1 cellular context compared by ENCODE assay signal in the genomic region with DNA sequence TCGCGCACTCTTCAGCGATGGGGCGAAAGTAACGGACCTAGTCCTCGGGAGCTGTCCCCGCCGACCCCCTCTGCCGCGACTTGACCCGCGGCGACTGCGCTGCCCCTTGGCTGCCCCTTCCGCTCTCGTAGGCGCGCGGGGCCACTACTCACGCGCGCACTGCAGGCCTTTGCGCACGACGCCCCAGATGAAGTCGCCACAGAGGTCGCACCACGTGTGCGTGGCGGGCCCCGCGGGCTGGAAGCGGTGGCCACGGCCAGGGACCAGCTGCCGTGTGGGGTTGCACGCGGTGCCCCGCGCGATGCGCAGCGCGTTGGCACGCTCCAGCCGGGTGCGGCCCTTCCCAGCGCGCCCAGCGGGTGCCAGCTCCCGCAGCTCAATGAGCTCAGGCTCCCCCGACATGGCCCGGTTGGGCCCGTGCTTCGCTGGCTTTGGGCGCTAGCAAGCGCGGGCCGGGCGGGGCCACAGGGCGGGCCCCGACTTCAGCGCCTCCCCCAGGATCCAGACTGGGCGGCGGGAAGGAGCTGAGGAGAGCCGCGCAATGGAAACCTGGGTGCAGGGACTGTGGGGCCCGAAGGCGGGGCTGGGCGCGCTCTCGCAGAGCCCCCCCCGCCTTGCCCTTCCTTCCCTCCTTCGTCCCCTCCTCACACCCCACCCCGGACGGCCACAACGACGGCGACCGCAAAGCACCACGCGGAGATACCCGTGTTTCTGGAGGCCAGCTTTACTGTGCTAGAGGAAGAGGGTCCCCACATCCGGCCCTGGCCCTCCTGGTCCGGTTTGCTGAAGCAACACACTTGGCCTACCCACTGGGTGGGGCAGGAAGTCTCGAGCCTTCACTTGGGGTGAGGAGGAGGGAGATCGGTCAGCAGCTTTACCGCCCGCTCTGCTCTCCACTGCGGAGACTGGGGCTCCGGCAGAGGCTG.
TF ChIP-seq lines count a peak whose summit lies in the region.

A gene with protein sequence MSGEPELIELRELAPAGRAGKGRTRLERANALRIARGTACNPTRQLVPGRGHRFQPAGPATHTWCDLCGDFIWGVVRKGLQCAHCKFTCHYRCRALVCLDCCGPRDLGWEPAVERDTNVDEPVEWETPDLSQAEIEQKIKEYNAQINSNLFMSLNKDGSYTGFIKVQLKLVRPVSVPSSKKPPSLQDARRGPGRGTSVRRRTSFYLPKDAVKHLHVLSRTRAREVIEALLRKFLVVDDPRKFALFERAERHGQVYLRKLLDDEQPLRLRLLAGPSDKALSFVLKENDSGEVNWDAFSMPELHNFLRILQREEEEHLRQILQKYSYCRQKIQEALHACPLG (minus strand): TSS at position 433 of the 926 bp plus-strand sequence. CDS start 31 bp downstream, at position 402.

TF ChIP-seq in WTC11, 78 proteins besides CTCF, POLR2A, EP300 and RAD21 (continued from another document and continues in another):
- TF ChIP-seq, protein P1, sequence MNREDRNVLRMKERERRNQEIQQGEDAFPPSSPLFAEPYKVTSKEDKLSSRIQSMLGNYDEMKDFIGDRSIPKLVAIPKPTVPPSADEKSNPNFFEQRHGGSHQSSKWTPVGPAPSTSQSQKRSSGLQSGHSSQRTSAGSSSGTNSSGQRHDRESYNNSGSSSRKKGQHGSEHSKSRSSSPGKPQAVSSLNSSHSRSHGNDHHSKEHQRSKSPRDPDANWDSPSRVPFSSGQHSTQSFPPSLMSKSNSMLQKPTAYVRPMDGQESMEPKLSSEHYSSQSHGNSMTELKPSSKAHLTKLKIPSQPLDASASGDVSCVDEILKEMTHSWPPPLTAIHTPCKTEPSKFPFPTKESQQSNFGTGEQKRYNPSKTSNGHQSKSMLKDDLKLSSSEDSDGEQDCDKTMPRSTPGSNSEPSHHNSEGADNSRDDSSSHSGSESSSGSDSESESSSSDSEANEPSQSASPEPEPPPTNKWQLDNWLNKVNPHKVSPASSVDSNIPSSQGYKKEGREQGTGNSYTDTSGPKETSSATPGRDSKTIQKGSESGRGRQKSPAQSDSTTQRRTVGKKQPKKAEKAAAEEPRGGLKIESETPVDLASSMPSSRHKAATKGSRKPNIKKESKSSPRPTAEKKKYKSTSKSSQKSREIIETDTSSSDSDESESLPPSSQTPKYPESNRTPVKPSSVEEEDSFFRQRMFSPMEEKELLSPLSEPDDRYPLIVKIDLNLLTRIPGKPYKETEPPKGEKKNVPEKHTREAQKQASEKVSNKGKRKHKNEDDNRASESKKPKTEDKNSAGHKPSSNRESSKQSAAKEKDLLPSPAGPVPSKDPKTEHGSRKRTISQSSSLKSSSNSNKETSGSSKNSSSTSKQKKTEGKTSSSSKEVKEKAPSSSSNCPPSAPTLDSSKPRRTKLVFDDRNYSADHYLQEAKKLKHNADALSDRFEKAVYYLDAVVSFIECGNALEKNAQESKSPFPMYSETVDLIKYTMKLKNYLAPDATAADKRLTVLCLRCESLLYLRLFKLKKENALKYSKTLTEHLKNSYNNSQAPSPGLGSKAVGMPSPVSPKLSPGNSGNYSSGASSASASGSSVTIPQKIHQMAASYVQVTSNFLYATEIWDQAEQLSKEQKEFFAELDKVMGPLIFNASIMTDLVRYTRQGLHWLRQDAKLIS (CRISPR knock-in tag; IDR thresholded peaks at IDR 0.05; ENCODE audit: borderline replicate concordance) = no peak
- no peak for TF ChIP-seq ARID4B (CRISPR knock-in tag; IDR thresholded peaks at IDR 0.05; ENCODE audit: borderline replicate concordance)
- no peak for TF ChIP-seq ZNF512 (CRISPR knock-in tag; IDR thresholded peaks at IDR 0.05; ENCODE audit: borderline replicate concordance)
- TF ChIP-seq ZBTB21 (CRISPR knock-in tag; IDR thresholded peaks at IDR 0.05; ENCODE audit: borderline replicate concordance) = no peak
- TF ChIP-seq GRHL2 (CRISPR knock-in tag; IDR thresholded peaks at IDR 0.05; ENCODE audit: insufficient replicate concordance, severe bottlenecking) = no peak
- TF ChIP-seq GABPB1 (CRISPR knock-in tag; IDR thresholded peaks at IDR 0.05) = no peak
- TF ChIP-seq ZNF121 (CRISPR knock-in tag; IDR thresholded peaks at IDR 0.05) = peak; percentile 13; the same call in 1 of the 2 replicates
- no peak for TF ChIP-seq STAT6 (CRISPR knock-in tag; conservative IDR thresholded peaks at IDR 0.05; ENCODE audit: low read depth)
- TF ChIP-seq ZNF263 (CRISPR knock-in tag; IDR thresholded peaks at IDR 0.05; ENCODE audit: low read depth) = peak; percentile 22; the same call in 1 of the 2 replicates
- TF ChIP-seq NFATC4 (CRISPR knock-in tag; IDR thresholded peaks at IDR 0.05) = no peak
- TF ChIP-seq ZNF423 (CRISPR knock-in tag; IDR thresholded peaks at IDR 0.05) = peak; percentile 29; the same call in 1 of the 2 replicates
- no peak for TF ChIP-seq TEAD4 (CRISPR knock-in tag; IDR thresholded peaks at IDR 0.05)
- TF ChIP-seq, protein P2, sequence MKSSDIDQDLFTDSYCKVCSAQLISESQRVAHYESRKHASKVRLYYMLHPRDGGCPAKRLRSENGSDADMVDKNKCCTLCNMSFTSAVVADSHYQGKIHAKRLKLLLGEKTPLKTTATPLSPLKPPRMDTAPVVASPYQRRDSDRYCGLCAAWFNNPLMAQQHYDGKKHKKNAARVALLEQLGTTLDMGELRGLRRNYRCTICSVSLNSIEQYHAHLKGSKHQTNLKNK (CRISPR knock-in tag; IDR thresholded peaks at IDR 0.05) = no peak
- no peak; the same call in 1 of the 2 replicates for TF ChIP-seq HMGXB4 (CRISPR knock-in tag; IDR thresholded peaks at IDR 0.05)
- TF ChIP-seq USF1 (CRISPR knock-in tag; IDR thresholded peaks at IDR 0.05) = peak; percentile 53; the same call in 1 of the 2 replicates
- TF ChIP-seq ATF1 (CRISPR knock-in tag; IDR thresholded peaks at IDR 0.05) = no peak
- no peak for TF ChIP-seq IRF1 (CRISPR knock-in tag; IDR thresholded peaks at IDR 0.05)
- peak; percentile 40 for TF ChIP-seq ETV6 (CRISPR knock-in tag; IDR thresholded peaks at IDR 0.05)
- TF ChIP-seq FOXP4 (CRISPR knock-in tag; IDR thresholded peaks at IDR 0.05) = no peak
- no peak for TF ChIP-seq AR (CRISPR knock-in tag; IDR thresholded peaks at IDR 0.05)
- no peak for TF ChIP-seq JAZF1 (CRISPR knock-in tag; IDR thresholded peaks at IDR 0.05)
- TF ChIP-seq ELF4 (CRISPR knock-in tag; IDR thresholded peaks at IDR 0.05; ENCODE audit: low read depth) = no peak
